ENCODE assay signal across 20 cellular contexts in genomic region chr5:110853267-110853666, GRCh38.
A peak's percentile ranks its signal among the peaks of the same experiment; 100 is the strongest.
DNase-seq lines count a peak whose midpoint lies in the region; FAIRE-seq and TF ChIP-seq lines count a peak whose summit lies in the region.
"Had no signal": no experiment of that assay in that cellular context is flagged by ENCODE, and none has a peak within 500 bp of the region (broad histone marks: within the 10 kb centered on the region; RNA-seq: fewer than 3 reads in every experiment).

No MANE protein-coding gene starts in this region.

- no peak overlapping the region for H3K18ac ChIP-seq in H1 (ENCODE audit: extremely low read depth, low read length)

- no peak overlapping the region for H2BK120ac ChIP-seq in H1 (replicated peaks; ENCODE audit: low read depth, low read length)

- 1 to 4% methylated on average over 3 of the region's 3 CpGs for WGBS in GM23248 (ENCODE audit: low coverage in 1 of 2, low lambda C conversion rate in 2 of 2, missing lambda C conversion rate in 2 of 2), 2 experiments
- WGBS in H1 (ENCODE audit: extremely low coverage in 1 of 2, insufficient coverage in 1 of 2, insufficient read length in 1 of 2, insufficient replicate concordance in 2 of 2, low coverage in 1 of 2, low lambda C conversion rate in 2 of 2, missing lambda C conversion rate in 1 of 2), 2 experiments: 88% methylated on average over 3 of the region's 3 CpGs; no CpG with 5 or more reads in 1 of the 2 experiments

- H2BK20ac ChIP-seq in H1 (ENCODE audit: low read length): no peak overlapping the region

- H4K91ac ChIP-seq in H1 (replicated peaks; ENCODE audit: insufficient read length, low read length): no peak overlapping the region

- no peaks in the 10 kb centered on the region for H3K9me2 ChIP-seq in GM23248 (ENCODE audit: insufficient read depth)

- H3K36me3 Mint-ChIP-seq in CD14-positive monocyte: no peaks in the 10 kb centered on the region
- H3K36me3 Mint-ChIP-seq: mesothelial cell of epicardium had no signal

- no peak for FAIRE-seq in H1 (lab: Jason Lieb, UNC)
- FAIRE-seq in keratinocyte (lab: Jason Lieb, UNC): peak; percentile 74

- CTCF ChIA-PET in H1 (lab: Charles Lee; ENCODE audit: partially characterized antibody): interaction anchor here (0.7 to 1.0 kb wide), 3 partner anchors 12 to 96 kb away, joined by 3 to 4 read pairs (median 3); no protein-coding TSS in a partner anchor

- H3K9me3 ChIP-seq in GM23248 (ENCODE audit: low read depth) (no peaks in the 10 kb centered on the region), H1 (ENCODE audit: insufficient read depth in 2 of 2, low read depth in 1 of 2, low read length in 1 of 2) (no peaks in the 10 kb centered on the region), keratinocyte (ENCODE audit: control insufficient read depth, low read depth, low read length) (no peaks in the 10 kb centered on the region)

- H3K9me3 Mint-ChIP-seq in CD14-positive monocyte: peaks cover 2 to 15% (median 5%) of the 10 kb centered on the region in 7 donors
- H3K9me3 Mint-ChIP-seq: T-helper 1 cell treated with Interleukin-12 subunit alpha and Interleukin-12 subunit beta and Interleukin-4 antibody, amounts not matched to agents 30 μg/mL and 1 μg/mL, for 36 hours had no signal

- H3K9ac ChIP-seq in GM23248 (no peak overlapping the region), H1 (replicated peaks in 1 of 4; ENCODE audit: extremely low read depth in 1 of 4, low read depth in 3 of 4, low read length in 3 of 4) (no peak overlapping the region), keratinocyte (ENCODE audit: control insufficient read depth, extremely low read depth, insufficient read depth, low read length) (no peak overlapping the region)
- H3K9ac ChIP-seq: BLaER1 treated with 17β-estradiol and CSF1 and Interleukin-3, amounts not matched to agents 10 nM and 100 nM had no signal

- no peak overlapping the region for H3K56ac ChIP-seq in H1 (replicated peaks; ENCODE audit: insufficient read length, low read depth, low read length)

- TF ChIP-seq EP300 in H1 (IDR thresholded peaks at IDR 0.05; ENCODE audit: borderline replicate concordance in 1 of 2, low read depth in 2 of 2, low read length in 2 of 2): no peak

- no peak overlapping the region for H2BK12ac ChIP-seq in H1 (ENCODE audit: low read depth, low read length)

- H3K23ac ChIP-seq in H1 (ENCODE audit: insufficient read length): no peak overlapping the region

- dilution Hi-C loops in keratinocyte (cut with MboI; ENCODE audit: extremely low pct_ligation_motif_present, low sequenced_read_pairs): no loop called here

- H2BK5ac ChIP-seq in H1 (ENCODE audit: low read depth, low read length): no peak overlapping the region

- H3K27ac ChIP-seq in GM23248: no peak overlapping the region
- no peak overlapping the region for H3K27ac ChIP-seq in H1 (ENCODE audit: low read depth, low read length)
- H3K27ac ChIP-seq in keratinocyte (ENCODE audit: control insufficient read depth, insufficient read depth, low read length): peak overlapping the region; percentile 49
- H3K27ac ChIP-seq in dorsolateral prefrontal cortex: no peak overlapping the region
- H3K27ac ChIP-seq: BLaER1 treated with 17β-estradiol and CSF1 and Interleukin-3, amounts not matched to agents 10 nM and 100 nM had no signal

- peaks cover 0 to under 1% (median 0%) of the 10 kb centered on the region in 3 donors for H3K27me3 Mint-ChIP-seq in CD14-positive monocyte (ENCODE audit: low read depth in 3 of 3)
- H3K27me3 Mint-ChIP-seq: activated B cell treated with CpG ODN at 0.5 μM for 24 hours had no signal

- no peaks in the 10 kb centered on the region for H3K9me1 ChIP-seq in keratinocyte (ENCODE audit: control insufficient read depth, extremely low read depth, insufficient read depth, low read length)

- no peak for TF ChIP-seq CTCF in H1 (IDR thresholded peaks at IDR 0.05; ENCODE audit: control extremely low read depth in 1 of 3, insufficient read depth in 1 of 3, low read depth in 1 of 3, low read length in 3 of 3)
- TF ChIP-seq CTCF in keratinocyte (optimal IDR thresholded peaks at IDR 0.05 in 1 of 3, IDR thresholded peaks at IDR 0.05 in 1 of 3, conservative IDR thresholded peaks at IDR 0.05 in 1 of 3; ENCODE audit: extremely low read depth in 1 of 3, insufficient read depth in 2 of 3, low read length in 3 of 3): peak in 1 of 3 experiments; percentile 11
- TF ChIP-seq CTCF in CD14-positive monocyte (IDR thresholded peaks at IDR 0.05): no peak
- TF ChIP-seq CTCF in dorsolateral prefrontal cortex (IDR thresholded peaks at IDR 0.05 in 54 of 56, conservative IDR thresholded peaks at IDR 0.05 in 2 of 56; ENCODE audit: low read depth in 1 of 56, partially characterized antibody in 56 of 56): no peak

- no peak overlapping the region for H2BK15ac ChIP-seq in H1 (ENCODE audit: low read length)

- no peak overlapping the region for H2AK5ac ChIP-seq in H1 (ENCODE audit: low read depth, low read length)

- in situ Hi-C loops in GM23248 (cut with MboI): no loop called here

- H3K27ac Mint-ChIP-seq in CD14-positive monocyte: no peak overlapping the region
- H3K27ac Mint-ChIP-seq: activated B cell treated with CpG ODN at 0.5 μM for 24 hours; mesothelial cell of epicardium; T-helper 1 cell treated with Interleukin-12 subunit alpha and Interleukin-12 subunit beta and Interleukin-4 antibody, amounts not matched to agents 30 μg/mL and 1 μg/mL, for 36 hours had no signal

- intact Hi-C loops in CD14-positive monocyte (cut with micrococcal nuclease) (no loop called here), dorsolateral prefrontal cortex (cut with DNase I) (no loop called here)

- H3K4ac ChIP-seq in H1 (replicated peaks; ENCODE audit: insufficient read length, low read depth, low read length): no peak overlapping the region

- H3K4me1 ChIP-seq in GM23248 (ENCODE audit: insufficient read depth) (no peaks in the 10 kb centered on the region), H1 (replicated peaks in 1 of 4; ENCODE audit: control insufficient read depth in 3 of 4, insufficient read depth in 4 of 4, low read length in 3 of 4) (no peaks in the 10 kb centered on the region), keratinocyte (ENCODE audit: control insufficient read depth, extremely low read depth, insufficient read depth, low read length) (peaks cover 24% of the 10 kb centered on the region)

- no peak overlapping the region for H3K14ac ChIP-seq in H1 (ENCODE audit: insufficient read length)

- no peaks in the 10 kb centered on the region for H4K20me1 ChIP-seq in GM23248 (ENCODE audit: insufficient read depth)
- H4K20me1 ChIP-seq in H1 (replicated peaks in 1 of 2; ENCODE audit: control insufficient read depth in 1 of 2, insufficient read depth in 2 of 2, low read length in 2 of 2): no peaks in the 10 kb centered on the region
- H4K20me1 ChIP-seq in keratinocyte (ENCODE audit: control insufficient read depth, extremely low read depth, insufficient read depth, low read length): no peaks in the 10 kb centered on the region
- H4K20me1 ChIP-seq: BLaER1 treated with 17β-estradiol and CSF1 and Interleukin-3, amounts not matched to agents 10 nM and 100 nM had no signal

- H3K4me3 ChIP-seq in GM23248 (no peak overlapping the region), H1 (ENCODE audit: extremely low read depth in 1 of 4, insufficient read depth in 2 of 4, low read depth in 3 of 4, low read length in 4 of 4) (no peak overlapping the region), keratinocyte (ENCODE audit: control insufficient read depth in 2 of 3, extremely low read depth in 1 of 3, insufficient read depth in 2 of 3, low read depth in 1 of 3, low read length in 3 of 3) (peak overlapping the region in 2 of 3 experiments; percentile 40 to 56), dorsolateral prefrontal cortex (no peak overlapping the region)
- H3K4me3 ChIP-seq: BLaER1 treated with 17β-estradiol and CSF1 and Interleukin-3, amounts not matched to agents 10 nM and 100 nM had no signal

- POLR2A ChIA-PET in H1 (lab: Charles Lee; ENCODE audit: partially characterized antibody): no interaction called here

- TF ChIP-seq POLR2A in H1 (IDR thresholded peaks at IDR 0.05; ENCODE audit: control extremely low read depth in 1 of 2, low read depth in 2 of 2, low read length in 2 of 2): no peak

- H3K4me3 Mint-ChIP-seq in CD14-positive monocyte: no peak overlapping the region
- H3K4me3 Mint-ChIP-seq: activated B cell treated with CpG ODN at 0.5 μM for 24 hours; mesothelial cell of epicardium; neural crest cell; T-helper 1 cell treated with Interleukin-12 subunit alpha and Interleukin-12 subunit beta and Interleukin-4 antibody, amounts not matched to agents 30 μg/mL and 1 μg/mL, for 36 hours had no signal

- H3K4me2 ChIP-seq in GM23248 (ENCODE audit: unreplicated experiment) (no peak overlapping the region), H1 (ENCODE audit: insufficient read depth in 1 of 2, low read depth in 2 of 2, low read length in 2 of 2) (no peak overlapping the region), keratinocyte (ENCODE audit: control insufficient read depth, extremely low read depth, insufficient read depth, low read depth, low read length) (peak overlapping the region; percentile 79)
- H3K4me2 ChIP-seq: BLaER1 treated with 17β-estradiol and CSF1 and Interleukin-3, amounts not matched to agents 10 nM and 100 nM had no signal

- no peak overlapping the region for H2AFZ ChIP-seq in GM23248
- peak overlapping the region; percentile 86 for H2AFZ ChIP-seq in H1 (ENCODE audit: low read length)
- H2AFZ ChIP-seq in keratinocyte (ENCODE audit: control insufficient read depth, low read length): peak overlapping the region; percentile 61

- H3K36me3 ChIP-seq in GM23248 (ENCODE audit: low read depth) (no peaks in the 10 kb centered on the region), H1 (ENCODE audit: control insufficient read depth in 2 of 4, insufficient read depth in 4 of 4, low read length in 3 of 4) (no peaks in the 10 kb centered on the region), keratinocyte (ENCODE audit: control insufficient read depth in 2 of 2, extremely low read depth in 1 of 2, insufficient read depth in 2 of 2, low read length in 2 of 2) (no peaks in the 10 kb centered on the region)
- H3K36me3 ChIP-seq: BLaER1 treated with 17β-estradiol and CSF1 and Interleukin-3, amounts not matched to agents 10 nM and 100 nM had no signal

- no peak overlapping the region for H4K5ac ChIP-seq in H1 (ENCODE audit: insufficient read length, low read depth, low read length)

- H3K79me2 ChIP-seq in GM23248 (ENCODE audit: insufficient read depth) (no peaks in the 10 kb centered on the region), H1 (ENCODE audit: control insufficient read depth in 1 of 2, insufficient read depth in 2 of 2, low read length in 2 of 2) (no peaks in the 10 kb centered on the region), keratinocyte (ENCODE audit: control insufficient read depth, insufficient read depth, low read length) (no peaks in the 10 kb centered on the region)

- H3F3A ChIP-seq in GM23248 (ENCODE audit: insufficient read depth): no peaks in the 10 kb centered on the region

- no peaks in the 10 kb centered on the region for H3K79me1 ChIP-seq in H1 (ENCODE audit: low read depth, low read length)

- H3K23me2 ChIP-seq in H1 (ENCODE audit: low read depth, low read length): no peaks in the 10 kb centered on the region

- no peak for TF ChIP-seq RAD21 in H1 (IDR thresholded peaks at IDR 0.05 in 1 of 2, conservative IDR thresholded peaks at IDR 0.05 in 1 of 2; ENCODE audit: low read depth in 2 of 2, low read length in 2 of 2)

- no peaks in the 10 kb centered on the region; the same call in 1 of the 2 replicates for H3K27me3 ChIP-seq in GM23248 (replicated peaks; ENCODE audit: insufficient read depth)
- no peaks in the 10 kb centered on the region for H3K27me3 ChIP-seq in H1 (replicated peaks in 1 of 4; ENCODE audit: control insufficient read depth in 3 of 4, extremely low read depth in 1 of 4, insufficient read depth in 3 of 4, low read length in 3 of 4)
- H3K27me3 ChIP-seq in keratinocyte (ENCODE audit: control insufficient read depth, extremely low read depth, insufficient read depth, low read length): no peaks in the 10 kb centered on the region
- no peaks in the 10 kb centered on the region for H3K27me3 ChIP-seq in dorsolateral prefrontal cortex
- H3K27me3 ChIP-seq: BLaER1 treated with 17β-estradiol and CSF1 and Interleukin-3, amounts not matched to agents 10 nM and 100 nM had no signal

- no peaks in the 10 kb centered on the region for H3K4me1 Mint-ChIP-seq in CD14-positive monocyte
- H3K4me1 Mint-ChIP-seq: activated B cell treated with CpG ODN at 0.5 μM for 24 hours, mesothelial cell of epicardium, neural crest cell had no signal

- H4K8ac ChIP-seq in H1 (ENCODE audit: extremely low read depth, insufficient read depth, low read length): no peak overlapping the region

- DNase-seq in GM23248: peak; percentile 2
- peak; percentile 68 for DNase-seq in NCI-H226
- no peak for DNase-seq in H1 (ENCODE audit: low read depth in 1 of 2, low spot score in 2 of 2)
- no peak for DNase-seq in keratinocyte (ENCODE audit: low read depth, low spot score)
- DNase-seq in CD14-positive monocyte (ENCODE audit: low spot score): no peak
- DNase-seq in DMS114 treated with DMSO at 0.1 percent for 48 hours (lab: John Stamatoyannopoulos, UW; ENCODE audit: unreplicated experiment): no peak
- no peak for DNase-seq in dorsolateral prefrontal cortex
- no peak for DNase-seq in NCI-H2107 (lab: John Stamatoyannopoulos, UW)
- DNase-seq: activated B cell treated with CpG ODN at 0.5 μM for 24 hours, anterior cingulate cortex, DND-41, GOT3, NCI-H1092 treated with DMSO at 0.1 percent for 48 hours, NCI-H774, RPMI8226, substantia nigra had no signal

Comparison
In these comparisons a context has a peak if more than half of its experiments do, and no peak if none do; other contexts are left out.
1. DNase-seq: peak in GM23248 (single experiment) and NCI-H226 (single experiment); none in H1 (0 of 2), keratinocyte (single experiment), CD14-positive monocyte (single experiment), DMS114 treated with DMSO at 0.1 percent for 48 hours (single experiment), dorsolateral prefrontal cortex (0 of 10) and NCI-H2107 (single experiment).
2. H3K4me3 ChIP-seq: peak in keratinocyte (2 of 3); none in GM23248 (single experiment), H1 (0 of 4) and dorsolateral prefrontal cortex (0 of 59).